ENCODE assay signal across 8 cellular contexts in genomic region chr20:39050555-39050902, GRCh38.
DNase-seq lines count a peak whose midpoint lies in the region; ATAC-seq, FAIRE-seq and TF ChIP-seq lines count a peak whose summit lies in the region.

No MANE protein-coding gene starts in this region.

- CTCF ChIA-PET in AG04450 (lab: Charles Lee), result interaction anchor here (0.6 to 8.5 kb wide), 31 partner anchors 9 to 1913 kb away, joined by 3 to 315 read pairs (median 4); partner anchors contain the start of genes DHX35 and FAM83D

- no peaks in the 10 kb centered on the region for H3K36me3 ChIP-seq in brain microvascular endothelial cell (replicated peaks)
- H3K36me3 ChIP-seq in muscle layer of colon (ENCODE audit: insufficient read depth, low read length), result no peaks in the 10 kb centered on the region

- H3K4me3 ChIP-seq in AG04450 (ENCODE audit: low read depth, low read length), result peak overlapping the region; percentile 93
- peak overlapping the region; percentile 80 for H3K4me3 ChIP-seq in brain microvascular endothelial cell (ENCODE audit: low read depth, low read length)
- H3K4me3 ChIP-seq in muscle layer of colon (ENCODE audit: low read depth in 1 of 2, low read length in 2 of 2), result peak overlapping the region; percentile 72 to 93

- H3K27ac ChIP-seq in AG04450 (ENCODE audit: low read depth, low read length) (no peak overlapping the region), brain microvascular endothelial cell (no peak overlapping the region), muscle layer of colon (ENCODE audit: low read depth, low read length) (peak overlapping the region; percentile 10)

- DNase-seq in AG04450 (ENCODE audit: low read depth, low spot score) (no peak), brain microvascular endothelial cell (no peak), GM12891 (ENCODE audit: insufficient read length, low spot score) (no peak), activated gamma-delta T cell treated with Interleukin-2 at 50 U/mL for 16 hours (no peak), OCI-M1 (lab: John Stamatoyannopoulos, UW) (no peak)
- DNase-seq in activated CD8-positive, alpha-beta memory T cell treated with anti-CD3 and anti-CD28 coated beads for 24 hours, result no peak

- H3K27me3 ChIP-seq in AG04450 (ENCODE audit: control insufficient read depth, insufficient read depth, low read length), result no peaks in the 10 kb centered on the region
- no peaks in the 10 kb centered on the region for H3K27me3 ChIP-seq in brain microvascular endothelial cell (replicated peaks)
- no peaks in the 10 kb centered on the region for H3K27me3 ChIP-seq in muscle layer of colon (ENCODE audit: control insufficient read depth in 1 of 2, insufficient read depth in 2 of 2, low read length in 2 of 2)

- H3K9me3 ChIP-seq in AG04450 (ENCODE audit: control insufficient read depth, insufficient read depth, low read length) (no peaks in the 10 kb centered on the region), muscle layer of colon (ENCODE audit: low read length) (no peaks in the 10 kb centered on the region)

- in situ Hi-C loops in brain microvascular endothelial cell (cut with HindIII; ENCODE audit: low pct_ligation_motif_present, low sequenced_read_pairs), result no loop called here

- no peak for TF ChIP-seq POLR2A in GM12891 (IDR thresholded peaks at IDR 0.05; ENCODE audit: low read depth, low read length)

- POLR2A ChIA-PET in AG04450 (lab: Yijun Ruan, JAX), result interaction anchor here (0.6 kb wide), 1 partner anchor 124 kb away, joined by 5 read pairs; the partner anchor contains the start of gene FAM83D

- TF ChIP-seq CTCF in AG04450 (IDR thresholded peaks at IDR 0.05; ENCODE audit: low read depth, low read length), result no peak
- TF ChIP-seq CTCF in brain microvascular endothelial cell (IDR thresholded peaks at IDR 0.05; ENCODE audit: low read depth, low read length, missing control alignments), result no peak

- peaks cover 12% of the 10 kb centered on the region for H3K4me1 ChIP-seq in muscle layer of colon (ENCODE audit: insufficient read depth, low read length)

- no peak overlapping the region for H3K9ac ChIP-seq in muscle layer of colon (ENCODE audit: low read length)

- ATAC-seq in HG03521 (IDR thresholded peaks at IDR 0.05; ENCODE audit: unreplicated experiment), result peak; percentile 6

- no peak for FAIRE-seq in GM12891 (lab: Jason Lieb, UNC)

TF ChIP-seq in GM12891, 5 proteins besides CTCF, POLR2A, EP300 and RAD21:
- TF ChIP-seq TAF1 (IDR thresholded peaks at IDR 0.05; ENCODE audit: low read depth, low read length) (no peak), SPI1 (IDR thresholded peaks at IDR 0.05; ENCODE audit: low read depth, low read length) (no peak), PAX5 (IDR thresholded peaks at IDR 0.05; ENCODE audit: insufficient read depth, low read length, severe bottlenecking) (no peak), POU2F2 (IDR thresholded peaks at IDR 0.05; ENCODE audit: low read depth, low read length) (no peak), POLR2AphosphoS5 (IDR thresholded peaks at IDR 0.05; ENCODE audit: low read depth, low read length) (no peak)
